35 cellular contexts compared by ENCODE assay signal in genomic region chr13:65553328-65553727, GRCh38.
"Had no signal": no experiment of that assay in that cellular context is flagged by ENCODE, and none has a peak within 500 bp of the region (broad histone marks: within the 10 kb centered on the region; RNA-seq: fewer than 3 reads in every experiment).

No MANE protein-coding gene starts in this region.

- H3K4me3 ChIP-seq: ascending aorta, cardiac muscle cell, MG63, SJSA1 had no signal

- H3K4me1 Mint-ChIP-seq: activated B cell treated with CpG ODN at 0.5 μM for 24 hours; activated naive CD8-positive, alpha-beta T cell treated with anti-CD3 and anti-CD28 coated beads for 36 hours; activated T-helper 17 cell treated with anti-CD3 and anti-CD28 coated beads, Interleukin-2, amount 50 U/mL, for 72 hours; central memory CD8-positive, alpha-beta T cell; T-cell; T-helper 17 cell had no signal

- H3K4me3 Mint-ChIP-seq: activated B cell treated with CpG ODN at 0.5 μM for 24 hours; activated CD4-positive, alpha-beta memory T cell treated with anti-CD3 and anti-CD28 coated beads for 36 hours; activated naive CD8-positive, alpha-beta T cell treated with anti-CD3 and anti-CD28 coated beads for 36 hours; activated T-cell treated with anti-CD3 and anti-CD28 coated beads, Interleukin-2, amount 50 U/mL, for 72 hours; activated T-helper 17 cell treated with anti-CD3 and anti-CD28 coated beads, Interleukin-2, amount 50 U/mL, for 72 hours; central memory CD8-positive, alpha-beta T cell; T-cell; T-helper 17 cell had no signal

- ATAC-seq: activated T-cell treated with anti-CD3 and anti-CD28 coated beads, Interleukin-2, amount 50 U/mL, for 72 hours; activated T-helper 17 cell treated with anti-CD3 and anti-CD28 coated beads, Interleukin-2, amount 50 U/mL, for 72 hours; Panc1; SK-N-SH treated with all-trans-retinoic acid at 6 μM for 48 hours; T-cell; T-helper 17 cell had no signal

- H3K27ac Mint-ChIP-seq: activated B cell treated with CpG ODN at 0.5 μM for 24 hours; activated CD4-positive, alpha-beta memory T cell treated with anti-CD3 and anti-CD28 coated beads for 36 hours; activated naive CD8-positive, alpha-beta T cell treated with anti-CD3 and anti-CD28 coated beads for 36 hours; activated T-cell treated with anti-CD3 and anti-CD28 coated beads, Interleukin-2, amount 50 U/mL, for 72 hours; activated T-helper 17 cell treated with anti-CD3 and anti-CD28 coated beads, Interleukin-2, amount 50 U/mL, for 72 hours; T-cell; T-helper 17 cell had no signal

- H3K27me3 ChIP-seq: ascending aorta, cardiac muscle cell, MG63, SJSA1 had no signal

- H3K36me3 Mint-ChIP-seq: activated CD4-positive, alpha-beta memory T cell treated with anti-CD3 and anti-CD28 coated beads for 36 hours; activated naive CD8-positive, alpha-beta T cell treated with anti-CD3 and anti-CD28 coated beads for 36 hours; T-cell had no signal

- H3K9me3 ChIP-seq: ascending aorta, SJSA1 had no signal

- H3K36me3 ChIP-seq: ascending aorta, cardiac muscle cell, MG63, SJSA1 had no signal

- H3K27me3 Mint-ChIP-seq: activated B cell treated with CpG ODN at 0.5 μM for 24 hours; activated CD4-positive, alpha-beta memory T cell treated with anti-CD3 and anti-CD28 coated beads for 36 hours; activated naive CD8-positive, alpha-beta T cell treated with anti-CD3 and anti-CD28 coated beads for 36 hours; activated T-helper 17 cell treated with anti-CD3 and anti-CD28 coated beads, Interleukin-2, amount 50 U/mL, for 72 hours; central memory CD8-positive, alpha-beta T cell; T-cell; T-helper 17 cell had no signal

- H3K4me1 ChIP-seq: ascending aorta, SJSA1 had no signal

- H3K27ac ChIP-seq: ascending aorta, cardiac muscle cell, SJSA1, VCaP had no signal

- DNase-seq: activated B cell treated with CpG ODN at 0.5 μM for 24 hours; activated CD4-positive, alpha-beta memory T cell treated with anti-CD3 and anti-CD28 coated beads for 36 hours; activated CD4-positive, alpha-beta T cell treated with anti-CD3 and anti-CD28 coated beads for 4 hours; activated CD4-positive, alpha-beta T cell treated with anti-CD3 and anti-CD28 coated beads, Interleukin-2, amount 50 U/mL, for 1 hour; activated CD4-positive, CD25-positive, alpha-beta regulatory T cell treated with anti-CD3 and anti-CD28 coated beads, Interleukin-2, amount 50 U/mL, for 72 hours; activated CD8-positive, alpha-beta memory T cell treated with anti-CD3 and anti-CD28 coated beads, Interleukin-2, amount 50 U/mL, for 4 hours; activated effector memory CD4-positive, alpha-beta T cell treated with anti-CD3 and anti-CD28 coated beads, Interleukin-2, amount 50 U/mL, for 16 hours; activated naive CD4-positive, alpha-beta T cell; activated naive CD4-positive, alpha-beta T cell treated with anti-CD3 and anti-CD28 coated beads, Interleukin-2, amount 50 U/mL, for 16 hours; activated naive CD8-positive, alpha-beta T cell treated with anti-CD3 and anti-CD28 coated beads for 36 hours; activated T-cell treated with anti-CD3 and anti-CD28 coated beads for 4 hours; activated T-cell treated with anti-CD3 and anti-CD28 coated beads, Interleukin-2, amount 50 U/mL, for 72 hours; amniotic stem cell; Kasumi-1; MG63; NCI-H1048; NCI-H1105 treated with DMSO at 0.1 percent for 48 hours; NCI-H1436; NCI-H1694; NCI-H1930; NCI-H2081 treated with DMSO at 0.1 percent for 48 hours; NCI-H345; NCI-H524 treated with DMSO at 0.1 percent for 48 hours; RPMI8226; SHP77 treated with DMSO at 0.1 percent for 48 hours; T-cell; T-helper 17 cell had no signal
